In genomic region chr9:131590449-131590848, GRCh38 we compare ENCODE assay signal across 12 cellular contexts. TPM values are rescaled to one million over a fixed set of nuclear protein-coding genes. Genes with fewer than 3 reads are reported as not detected.
A peak's percentile ranks its signal among the peaks of the same experiment; 100 is the strongest.
DNase-seq lines count a peak whose midpoint lies in the region; ATAC-seq and TF ChIP-seq lines count a peak whose summit lies in the region.
"Had no signal": no experiment of that assay in that cellular context is flagged by ENCODE, and none has a peak within 500 bp of the region (broad histone marks: within the 10 kb centered on the region; RNA-seq: fewer than 3 reads in every experiment).

No MANE protein-coding gene starts in this region.

- H3K27ac Mint-ChIP-seq in CD8-positive, alpha-beta T cell: no peak overlapping the region
- peak overlapping the region; percentile 47 for H3K27ac Mint-ChIP-seq in activated naive CD8-positive, alpha-beta T cell treated with anti-CD3 and anti-CD28 coated beads for 36 hours
- H3K27ac Mint-ChIP-seq in natural killer cell treated with Interleukin-12 subunit alpha and Interleukin-12 subunit beta and Interleukin-15 and Interleukin-18, amount 100 ng/mL, for 72 hours: peak overlapping the region; percentile 84 to 85
- no peak overlapping the region for H3K27ac Mint-ChIP-seq in progenitor cell of endocrine pancreas

- H3K9me3 Mint-ChIP-seq in CD8-positive, alpha-beta T cell: no peaks in the 10 kb centered on the region
- no peaks in the 10 kb centered on the region for H3K9me3 Mint-ChIP-seq in activated naive CD8-positive, alpha-beta T cell treated with anti-CD3 and anti-CD28 coated beads for 36 hours
- no peaks in the 10 kb centered on the region for H3K9me3 Mint-ChIP-seq in natural killer cell treated with Interleukin-12 subunit alpha and Interleukin-12 subunit beta and Interleukin-15 and Interleukin-18, amount 100 ng/mL, for 72 hours
- no peaks in the 10 kb centered on the region for H3K9me3 Mint-ChIP-seq in progenitor cell of endocrine pancreas (ENCODE audit: low read depth)

- TF ChIP-seq CTCF in CD8-positive, alpha-beta T cell (IDR thresholded peaks at IDR 0.05): no peak
- TF ChIP-seq CTCF in progenitor cell of endocrine pancreas (IDR thresholded peaks at IDR 0.05; ENCODE audit: unreplicated experiment): no peak

- CTCF ChIA-PET in CD8-positive, alpha-beta T cell (lab: Charles Lee): interaction anchor here (1.0 to 8.5 kb wide), 12 partner anchors 10 to 158 kb away, joined by 3 to 151 read pairs (median 9); partner anchors contain the start of gene RAPGEF1

- peak in 1 of 7 experiments; percentile 57 for DNase-seq in CD8-positive, alpha-beta T cell
- peak; percentile 40 to 41 for DNase-seq in Kasumi-1 (lab: John Stamatoyannopoulos, UW)
- peak; percentile 26 for DNase-seq in activated naive CD8-positive, alpha-beta T cell treated with anti-CD3 and anti-CD28 coated beads for 36 hours
- DNase-seq in natural killer cell treated with Interleukin-12 subunit alpha and Interleukin-12 subunit beta and Interleukin-15 and Interleukin-18, amount 100 ng/mL, for 72 hours (ENCODE audit: low spot score): no peak
- no peak for DNase-seq in left lobe of liver (ENCODE audit: low spot score)
- DNase-seq in progenitor cell of endocrine pancreas (ENCODE audit: low spot score, unreplicated experiment): no peak
- DNase-seq in kidney glomerular epithelial cell (lab: John Stamatoyannopoulos, UW): no peak
- DNase-seq in erythroblast (lab: John Stamatoyannopoulos, UW): no peak

- peaks cover 37% of the 10 kb centered on the region for H3K36me3 Mint-ChIP-seq in CD8-positive, alpha-beta T cell
- peaks cover 17% of the 10 kb centered on the region for H3K36me3 Mint-ChIP-seq in activated naive CD8-positive, alpha-beta T cell treated with anti-CD3 and anti-CD28 coated beads for 36 hours
- H3K36me3 Mint-ChIP-seq in natural killer cell treated with Interleukin-12 subunit alpha and Interleukin-12 subunit beta and Interleukin-15 and Interleukin-18, amount 100 ng/mL, for 72 hours: peaks cover 6% of the 10 kb centered on the region
- H3K36me3 Mint-ChIP-seq in progenitor cell of endocrine pancreas (ENCODE audit: insufficient read depth): peaks cover 6% of the 10 kb centered on the region

- no peak overlapping the region for H3K4me3 Mint-ChIP-seq in CD8-positive, alpha-beta T cell
- H3K4me3 Mint-ChIP-seq in activated naive CD8-positive, alpha-beta T cell treated with anti-CD3 and anti-CD28 coated beads for 36 hours: no peak overlapping the region
- H3K4me3 Mint-ChIP-seq in natural killer cell treated with Interleukin-12 subunit alpha and Interleukin-12 subunit beta and Interleukin-15 and Interleukin-18, amount 100 ng/mL, for 72 hours: peak overlapping the region; percentile 52
- H3K4me3 Mint-ChIP-seq in progenitor cell of endocrine pancreas (ENCODE audit: low read depth): no peak overlapping the region

- no peak for TF ChIP-seq POLR2A in erythroblast (IDR thresholded peaks at IDR 0.05; ENCODE audit: low read length)

- peaks cover 23% of the 10 kb centered on the region for H3K4me1 ChIP-seq in CD8-positive, alpha-beta T cell (ENCODE audit: insufficient read depth, low read length)

- no peak overlapping the region for H3K4me3 ChIP-seq in CD8-positive, alpha-beta T cell (ENCODE audit: low read depth, low read length)
- H3K4me3 ChIP-seq: heart right ventricle, left ventricle myocardium inferior had no signal

- POLR2A ChIA-PET in CD8-positive, alpha-beta T cell (lab: Charles Lee): interaction anchor here (1.9 kb wide), 1 partner anchor 12 kb away, joined by 6 read pairs; no protein-coding TSS in a partner anchor

- no peak overlapping the region for H3K27ac ChIP-seq in CD8-positive, alpha-beta T cell (ENCODE audit: low read depth, low read length)
- H3K27ac ChIP-seq: left ventricle myocardium inferior had no signal

- H3K9me3 ChIP-seq in CD8-positive, alpha-beta T cell (ENCODE audit: low read length): no peaks in the 10 kb centered on the region
- H3K9me3 ChIP-seq: heart right ventricle, left ventricle myocardium inferior had no signal

- H3K4me1 Mint-ChIP-seq in CD8-positive, alpha-beta T cell (ENCODE audit: low read depth): peaks cover 30% of the 10 kb centered on the region
- peaks cover 26% of the 10 kb centered on the region for H3K4me1 Mint-ChIP-seq in activated naive CD8-positive, alpha-beta T cell treated with anti-CD3 and anti-CD28 coated beads for 36 hours
- H3K4me1 Mint-ChIP-seq in natural killer cell treated with Interleukin-12 subunit alpha and Interleukin-12 subunit beta and Interleukin-15 and Interleukin-18, amount 100 ng/mL, for 72 hours (ENCODE audit: low read depth in 2 of 2): peaks cover 42 to 46% of the 10 kb centered on the region in 2 donors
- H3K4me1 Mint-ChIP-seq in progenitor cell of endocrine pancreas (ENCODE audit: low read depth): no peaks in the 10 kb centered on the region

- no peaks in the 10 kb centered on the region for H3K27me3 Mint-ChIP-seq in CD8-positive, alpha-beta T cell (ENCODE audit: low read depth)
- no peaks in the 10 kb centered on the region for H3K27me3 Mint-ChIP-seq in activated naive CD8-positive, alpha-beta T cell treated with anti-CD3 and anti-CD28 coated beads for 36 hours
- H3K27me3 Mint-ChIP-seq in natural killer cell treated with Interleukin-12 subunit alpha and Interleukin-12 subunit beta and Interleukin-15 and Interleukin-18, amount 100 ng/mL, for 72 hours: no peaks in the 10 kb centered on the region
- H3K27me3 Mint-ChIP-seq in progenitor cell of endocrine pancreas: no peaks in the 10 kb centered on the region

- H3K27me3 ChIP-seq in CD8-positive, alpha-beta T cell (ENCODE audit: insufficient read depth, low read length): no peaks in the 10 kb centered on the region
- H3K27me3 ChIP-seq: heart right ventricle had no signal

- intact Hi-C loops in CD8-positive, alpha-beta T cell (cut with DNase I, micrococcal nuclease): loop anchor here (2.0 to 5.0 kb wide), 3 partner anchors 37 to 78 kb away; no protein-coding TSS in a partner anchor

- peak; percentile 12 for ATAC-seq in CD8-positive, alpha-beta T cell
- peak; percentile 17 to 73 for ATAC-seq in natural killer cell treated with Interleukin-12 subunit alpha and Interleukin-12 subunit beta and Interleukin-15 and Interleukin-18, amount 100 ng/mL, for 72 hours
- ATAC-seq in left lobe of liver: no peak

- H3K36me3 ChIP-seq in CD8-positive, alpha-beta T cell (ENCODE audit: insufficient read depth, low read length): peaks cover 3% of the 10 kb centered on the region

RNA-seq across cellular contexts. Expression of gene PRRT1B, which starts 45.1 kb away (rescaled TPM):
- not detected for total RNA-seq in CD8-positive, alpha-beta T cell
- not detected for total RNA-seq in activated naive CD8-positive, alpha-beta T cell treated with anti-CD3 and anti-CD28 coated beads for 36 hours
- total RNA-seq in natural killer cell treated with Interleukin-12 subunit alpha and Interleukin-12 subunit beta and Interleukin-15 and Interleukin-18, amount 100 ng/mL, for 72 hours: not detected
- total RNA-seq in left lobe of liver (8.5 TPM), progenitor cell of endocrine pancreas (6.7 and 7.1 TPM in 2 replicates)
- total RNA-seq: epithelial cell of proximal tubule, heart right ventricle, left ventricle myocardium inferior, myocyte had no signal

RNA-seq across cellular contexts. Expression of gene UCK1, which starts 59.4 kb away (rescaled TPM):
- 10 to 100 TPM; 22.6 to 24.7 TPM for total RNA-seq in CD8-positive, alpha-beta T cell
- 10 to 100 TPM; 22.1 to 23.0 TPM for total RNA-seq in activated naive CD8-positive, alpha-beta T cell treated with anti-CD3 and anti-CD28 coated beads for 36 hours
- total RNA-seq in natural killer cell treated with Interleukin-12 subunit alpha and Interleukin-12 subunit beta and Interleukin-15 and Interleukin-18, amount 100 ng/mL, for 72 hours: 10 to 100 TPM; 24.9 to 37.4 TPM
- total RNA-seq in left lobe of liver (40.2 TPM), progenitor cell of endocrine pancreas (32.4 and 32.8 TPM in 2 replicates)

Comparison
In these comparisons a context has a peak if more than half of its experiments do, and no peak if none do; other contexts are left out.
1. DNase-seq: peak in Kasumi-1 (2 of 2) and activated naive CD8-positive, alpha-beta T cell treated with anti-CD3 and anti-CD28 coated beads for 36 hours (single experiment); none in natural killer cell treated with Interleukin-12 subunit alpha and Interleukin-12 subunit beta and Interleukin-15 and Interleukin-18, amount 100 ng/mL, for 72 hours (single experiment), left lobe of liver (single experiment), progenitor cell of endocrine pancreas (single experiment), kidney glomerular epithelial cell (single experiment) and erythroblast (0 of 2).
2. H3K27ac Mint-ChIP-seq: peak in activated naive CD8-positive, alpha-beta T cell treated with anti-CD3 and anti-CD28 coated beads for 36 hours (single experiment) and natural killer cell treated with Interleukin-12 subunit alpha and Interleukin-12 subunit beta and Interleukin-15 and Interleukin-18, amount 100 ng/mL, for 72 hours (2 of 2); none in CD8-positive, alpha-beta T cell (single experiment) and progenitor cell of endocrine pancreas (single experiment).